In genomic region chr11:66016793-66017177, GRCh38 we compare ENCODE assay signal across 21 cellular contexts. TPM values are rescaled to one million over a fixed set of nuclear protein-coding genes. Genes with fewer than 3 reads are reported as not detected.
DNase-seq lines count a peak whose midpoint lies in the region; ATAC-seq, FAIRE-seq and TF ChIP-seq lines count a peak whose summit lies in the region.
"Had no signal": no experiment of that assay in that cellular context is flagged by ENCODE, and none has a peak within 500 bp of the region (broad histone marks: within the 10 kb centered on the region; RNA-seq: fewer than 3 reads in every experiment).

No MANE protein-coding gene starts in this region.

- H3K36me3 ChIP-seq in kidney (ENCODE audit: control insufficient read depth in 1 of 2, insufficient read depth in 2 of 2, low read length in 2 of 2): no peaks in the 10 kb centered on the region
- H3K36me3 ChIP-seq in aorta (ENCODE audit: control insufficient read depth in 1 of 2, insufficient read depth in 2 of 2, low read length in 1 of 2): no peaks in the 10 kb centered on the region
- no peaks in the 10 kb centered on the region for H3K36me3 ChIP-seq in gastrocnemius medialis

- ATAC-seq in aorta (ENCODE audit: low FRiP score) (no peak), gastrocnemius medialis (no peak)

- no peak overlapping the region for H3K9ac ChIP-seq in kidney (ENCODE audit: low read length in 2 of 2)

- DNase-seq in RWPE1 (ENCODE audit: low spot score) (no peak), kidney (peak; percentile 58), posterior vena cava (ENCODE audit: low spot score) (peak; percentile 70), aorta (no peak), islet precursor cell (no peak), gastrocnemius medialis (no peak), GM20000 (ENCODE audit: low spot score) (no peak)
- DNase-seq: CD4-positive, alpha-beta memory T cell; DMS153; NCI-H2081 treated with DMSO at 0.1 percent for 48 hours; NCI-H524 treated with DMSO at 0.1 percent for 48 hours; NCI-H82; Right ventricle myocardium superior had no signal

- H3K4me3 ChIP-seq in kidney (ENCODE audit: low read length in 2 of 2) (no peak overlapping the region), aorta (ENCODE audit: low read length in 2 of 2) (no peak overlapping the region), gastrocnemius medialis (no peak overlapping the region)

- no peaks in the 10 kb centered on the region for H3K27me3 ChIP-seq in aorta (ENCODE audit: control insufficient read depth in 1 of 2, insufficient read depth in 2 of 2, low read length in 1 of 2)
- peaks cover 9 to 13% (median 13%) of the 10 kb centered on the region in 3 donors for H3K27me3 ChIP-seq in gastrocnemius medialis

- CTCF ChIA-PET in RWPE1 (lab: Yijun Ruan, JAX): no interaction called here

- H3K27ac ChIP-seq in RWPE1: peak overlapping the region; percentile 78
- H3K27ac ChIP-seq in kidney (ENCODE audit: low read depth in 2 of 2, low read length in 2 of 2): no peak overlapping the region
- peak overlapping the region; percentile 8 to 62 for H3K27ac ChIP-seq in aorta (ENCODE audit: low read depth in 1 of 2, low read length in 2 of 2)
- peak overlapping the region in 1 of 4 donors; percentile 69 for H3K27ac ChIP-seq in gastrocnemius medialis

- H3K4me1 ChIP-seq in kidney (ENCODE audit: control insufficient read depth in 1 of 2, insufficient read depth in 1 of 2, low read depth in 1 of 2, low read length in 2 of 2): peaks cover 0 to 3% of the 10 kb centered on the region in 2 donors
- H3K4me1 ChIP-seq in aorta (ENCODE audit: control insufficient read depth in 1 of 2, insufficient read depth in 2 of 2, low read length in 2 of 2): no peaks in the 10 kb centered on the region
- peaks cover 9 to 15% of the 10 kb centered on the region in 2 donors for H3K4me1 ChIP-seq in gastrocnemius medialis

- POLR2A ChIA-PET in RWPE1 (lab: Yijun Ruan, JAX; ENCODE audit: low non-redundant PET): no interaction called here

- WGBS in aorta, 2 donors: 49 to 54% methylated on average over 10 of the region's 10 CpGs

- in situ Hi-C loops in gastrocnemius medialis (cut with MboI; ENCODE audit: low sequenced_read_pairs in 4 of 4): no loop called here

- TF ChIP-seq CTCF in RWPE1 (conservative IDR thresholded peaks at IDR 0.05; ENCODE audit: low read depth): no peak
- no peak for TF ChIP-seq CTCF in kidney (IDR thresholded peaks at IDR 0.05; ENCODE audit: borderline replicate concordance, extremely low read depth, insufficient read depth)
- TF ChIP-seq CTCF in gastrocnemius medialis (IDR thresholded peaks at IDR 0.05 in 4 of 5, conservative IDR thresholded peaks at IDR 0.05 in 1 of 5): no peak
- no peak for TF ChIP-seq CTCF in GM20000 (IDR thresholded peaks at IDR 0.05; ENCODE audit: extremely low read depth, missing control alignments)

- H3K9me3 ChIP-seq in kidney (ENCODE audit: control insufficient read depth in 1 of 2, low read length in 2 of 2) (no peaks in the 10 kb centered on the region), aorta (ENCODE audit: control insufficient read depth, low read length) (no peaks in the 10 kb centered on the region), gastrocnemius medialis (no peaks in the 10 kb centered on the region)

- TF ChIP-seq POLR2A in gastrocnemius medialis (IDR thresholded peaks at IDR 0.05): no peak

- no peak for FAIRE-seq in kidney (lab: Jason Lieb, UNC)
- FAIRE-seq: GM12892, RCC 7860 had no signal

- intact Hi-C loops in kidney (cut with DNase I): no loop called here
- intact Hi-C loops in posterior vena cava (cut with DNase I): no loop called here
- intact Hi-C loops in aorta (cut with DNase I): no loop called here
- intact Hi-C loops in gastrocnemius medialis (cut with DNase I; ENCODE audit: low total_unique reads): no loop called here

RNA-seq across cellular contexts. Expression of gene CST6, which starts 5.0 kb away (rescaled TPM):
- total RNA-seq in kidney: 5.9 TPM
- 1.2 TPM for polyA plus RNA-seq in kidney (ENCODE audit: insufficient read depth, low read depth, low replicate concordance)
- under 1 TPM in 1 of 2 donors, not detected in 1; 0.56 TPM for total RNA-seq in posterior vena cava
- 10 to 100 TPM in 1 of 2 donors, 1 to 10 TPM in 1; 6.6 to 14.0 TPM for total RNA-seq in aorta
- polyA plus RNA-seq in aorta: 10 to 100 TPM; 19.0 to 28.0 TPM
- 1 to 10 TPM in 2 of 4 donors, under 1 TPM in 1, not detected in 1; 0.71 to 6.0 (median 3.1) TPM for total RNA-seq in gastrocnemius medialis
- total RNA-seq: CD4-positive, alpha-beta memory T cell; G401; H4; OCI-LY7; Right ventricle myocardium superior had no signal
- polyA plus RNA-seq: CD4-positive, alpha-beta memory T cell; IgD-negative memory B cell had no signal

RNA-seq across cellular contexts. Expression of gene CATSPER1, which starts 9.5 kb away (rescaled TPM):
- 0.76 TPM for total RNA-seq in kidney
- polyA plus RNA-seq in kidney (ENCODE audit: insufficient read depth, low read depth, low replicate concordance): not detected
- total RNA-seq in posterior vena cava: 1 to 10 TPM in 1 of 2 donors, under 1 TPM in 1; 0.24 to 1.1 TPM
- total RNA-seq in aorta: 1 to 10 TPM; 1.0 to 1.2 TPM
- under 1 TPM in 1 of 2 donors, not detected in 1; 0.10 TPM for polyA plus RNA-seq in aorta
- not detected for total RNA-seq in gastrocnemius medialis
- total RNA-seq: CD4-positive, alpha-beta memory T cell; G401; OCI-LY7; Right ventricle myocardium superior had no signal
- polyA plus RNA-seq: CD4-positive, alpha-beta memory T cell; IgD-negative memory B cell had no signal

RNA-seq across cellular contexts. Expression of gene BANF1, which starts 14.5 kb away (rescaled TPM):
- total RNA-seq in kidney (181 TPM), posterior vena cava (100 to 1,000 TPM; 115 to 119 TPM), aorta (100 to 1,000 TPM; 136 to 145 TPM), gastrocnemius medialis (100 to 1,000 TPM in 1 of 4 donors, 10 to 100 TPM in 3; 57.4 to 126 (median 72.1) TPM)
- polyA plus RNA-seq in kidney (ENCODE audit: insufficient read depth, low read depth, low replicate concordance) (186 TPM), aorta (100 to 1,000 TPM; 156 to 187 TPM)

RNA-seq across cellular contexts. Expression of gene EIF1AD, which starts 14.8 kb away (rescaled TPM):
- total RNA-seq in kidney (37.5 TPM), posterior vena cava (10 to 100 TPM; 24.8 to 24.9 TPM), aorta (10 to 100 TPM; 28.7 to 35.0 TPM), gastrocnemius medialis (10 to 100 TPM; 29.3 to 39.8 (median 35.4) TPM)
- polyA plus RNA-seq in kidney (ENCODE audit: insufficient read depth, low read depth, low replicate concordance) (17.7 TPM), aorta (10 to 100 TPM in 1 of 2 donors, 1 to 10 TPM in 1; 8.4 to 16.2 TPM)

RNA-seq across cellular contexts. Expression of gene GAL3ST3, which starts 32.2 kb away (rescaled TPM):
- total RNA-seq in kidney (2.5 TPM), posterior vena cava (1 to 10 TPM in 1 of 2 donors, under 1 TPM in 1; 0.74 to 1.2 TPM), aorta (not detected), gastrocnemius medialis (under 1 TPM in 1 of 4 donors, not detected in 3; 0.12 TPM)
- polyA plus RNA-seq in kidney (ENCODE audit: insufficient read depth, low read depth, low replicate concordance) (7.6 TPM), aorta (not detected)
- total RNA-seq: CD4-positive, alpha-beta memory T cell; G401; H4; M059J; OCI-LY7 had no signal
- polyA plus RNA-seq: BJ; CD4-positive, alpha-beta memory T cell; IgD-negative memory B cell had no signal

Comparison
In these comparisons a context has a peak if more than half of its experiments do, and no peak if none do; other contexts are left out.
1. DNase-seq: peak in kidney (single experiment) and posterior vena cava (single experiment); none in RWPE1 (single experiment), aorta (0 of 2), islet precursor cell (single experiment), gastrocnemius medialis (0 of 2) and GM20000 (single experiment).
2. H3K27ac ChIP-seq: peak in RWPE1 (single experiment) and aorta (2 of 2); none in kidney (0 of 2).